ENCODE assay signal across 10 cellular contexts in genomic region chr2:99336780-99337163, GRCh38. TPM values are rescaled to one million over a fixed set of nuclear protein-coding genes. Genes with fewer than 3 reads are reported as not detected.
A peak's percentile ranks its signal among the peaks of the same experiment; 100 is the strongest.
DNase-seq lines count a peak whose midpoint lies in the region; ATAC-seq and TF ChIP-seq lines count a peak whose summit lies in the region.
"Had no signal": no experiment of that assay in that cellular context is flagged by ENCODE, and none has a peak within 500 bp of the region (broad histone marks: within the 10 kb centered on the region; RNA-seq: fewer than 3 reads in every experiment).

No MANE protein-coding gene starts in this region.

- no peak overlapping the region for H3K4me3 Mint-ChIP-seq in activated T-helper 2 cell treated with anti-CD3 and anti-CD28 coated beads, Interferon-gamma antibody, Interleukin-2, Interleukin-4, amounts not matched to agents 10 μg/mL and 5 μg/mL and 100 μg/mL, durations not matched to agents 14 hours and 24 hours and 36 hours (ENCODE audit: low read depth)
- H3K4me3 Mint-ChIP-seq: activated naive CD4-positive, alpha-beta T cell treated with anti-CD3 and anti-CD28 coated beads, Interleukin-2, amount 50 U/mL, for 24 hours had no signal

- H3K27ac ChIP-seq in HEK293 (ENCODE audit: extremely low read depth, low read depth, low read length) (peak overlapping the region; percentile 78), Panc1 (ENCODE audit: low read length) (peak overlapping the region; percentile 94), thymus (ENCODE audit: low read depth) (peak overlapping the region; percentile 96)

- H3K9me3 ChIP-seq in HEK293 (ENCODE audit: control insufficient read depth, insufficient read depth, low read depth, low read length) (no peaks in the 10 kb centered on the region), Panc1 (ENCODE audit: control insufficient read depth, insufficient read depth, low read depth, low read length) (no peaks in the 10 kb centered on the region), iPS-15b (ENCODE audit: control insufficient read depth, insufficient read depth, low read length) (no peaks in the 10 kb centered on the region), thymus (ENCODE audit: control insufficient read depth) (no peaks in the 10 kb centered on the region)

- CTCF ChIA-PET in HEK293 (lab: Yijun Ruan, JAX) = interaction anchor here (0.6 to 2.7 kb wide), 14 partner anchors 13 to 687 kb away, joined by 3 to 11 read pairs (median 4); partner anchors contain the start of gene C2orf15
- CTCF ChIA-PET in Panc1 (lab: Charles Lee) = interaction anchor here (0.6 to 1.7 kb wide), 2 partner anchors 10 to 154 kb away, joined by 3 to 4 read pairs; partner anchors contain the start of gene REV1

- POLR2A ChIA-PET in HEK293 (lab: Yijun Ruan, JAX) (interaction anchor here (0.8 to 4.4 kb wide), 20 partner anchors 11 to 195 kb away, joined by 3 to 33 read pairs (median 7); partner anchors contain the start of genes C2orf15, LIPT1, MITD1 and MRPL30), Panc1 (lab: Charles Lee) (interaction anchor here (0.6 to 0.7 kb wide), 2 partner anchors 10 to 157 kb away, joined by 4 to 5 read pairs; no protein-coding TSS in a partner anchor)

- no peaks in the 10 kb centered on the region for H3K27me3 ChIP-seq in Panc1 (ENCODE audit: control insufficient read depth, insufficient read depth, low read length)
- no peaks in the 10 kb centered on the region for H3K27me3 ChIP-seq in iPS-15b (ENCODE audit: control insufficient read depth, insufficient read depth, low read length)
- H3K27me3 ChIP-seq in thymus (ENCODE audit: control insufficient read depth, insufficient read depth) = no peaks in the 10 kb centered on the region

- peak; percentile 36 for ATAC-seq in Panc1

- no peak overlapping the region for H3K27ac Mint-ChIP-seq in activated T-helper 2 cell treated with anti-CD3 and anti-CD28 coated beads, Interferon-gamma antibody, Interleukin-2, Interleukin-4, amounts not matched to agents 10 μg/mL and 5 μg/mL and 100 μg/mL, durations not matched to agents 14 hours and 24 hours and 36 hours
- H3K27ac Mint-ChIP-seq: activated naive CD4-positive, alpha-beta T cell treated with anti-CD3 and anti-CD28 coated beads, Interleukin-2, amount 50 U/mL, for 24 hours had no signal

- H3K4me1 ChIP-seq in HEK293 (ENCODE audit: control insufficient read depth, insufficient read depth, low read length) (peaks cover 9% of the 10 kb centered on the region), Panc1 (ENCODE audit: control insufficient read depth, insufficient read depth, low read length) (peaks cover 32% of the 10 kb centered on the region; the same call in 1 of the 2 replicates), iPS-15b (ENCODE audit: control insufficient read depth, insufficient read depth, low read length) (peaks cover 2% of the 10 kb centered on the region), thymus (ENCODE audit: control insufficient read depth, insufficient read depth, low read length) (peaks cover 4% of the 10 kb centered on the region)

- intact Hi-C loops in Panc1 (cut with micrococcal nuclease; ENCODE audit: unreplicated experiment) = loop anchor here (5.0 kb wide), 1 partner anchor 154 kb away; the partner anchor contains the start of genes MITD1 and MRPL30
- intact Hi-C loops in activated T-helper 2 cell treated with anti-CD3 and anti-CD28 coated beads, Interferon-gamma antibody, Interleukin-2, Interleukin-4, amounts not matched to agents 10 μg/mL and 5 μg/mL and 100 μg/mL, durations not matched to agents 14 hours and 24 hours and 36 hours (cut with micrococcal nuclease) = loop anchor here (1.0 to 5.0 kb wide), 6 partner anchors 154 to 1226 kb away; partner anchors contain the start of genes C2orf15, LIPT1, MITD1 and MRPL30

- WGBS in thymus = under 1% methylated on average over 13 of the region's 13 CpGs

- peaks cover 16% of the 10 kb centered on the region for H3K36me3 Mint-ChIP-seq in activated T-helper 2 cell treated with anti-CD3 and anti-CD28 coated beads, Interferon-gamma antibody, Interleukin-2, Interleukin-4, amounts not matched to agents 10 μg/mL and 5 μg/mL and 100 μg/mL, durations not matched to agents 14 hours and 24 hours and 36 hours (ENCODE audit: low read depth)

- no TSS peak for BruUV-seq in Panc1 (replicated peaks; lab: Mats Ljungman, UMichigan)

- TF ChIP-seq CTCF in HEK293 (tag by site-specific recombination; IDR thresholded peaks at IDR 0.05) = no peak
- TF ChIP-seq CTCF in Panc1 (IDR thresholded peaks at IDR 0.05) = no peak

- H3K4me1 Mint-ChIP-seq in activated T-helper 2 cell treated with anti-CD3 and anti-CD28 coated beads, Interferon-gamma antibody, Interleukin-2, Interleukin-4, amounts not matched to agents 10 μg/mL and 5 μg/mL and 100 μg/mL, durations not matched to agents 14 hours and 24 hours and 36 hours (ENCODE audit: low read depth) = peaks cover 29% of the 10 kb centered on the region

- H3K4me3 ChIP-seq in HEK293 (ENCODE audit: low read depth, low read length) (peak overlapping the region; percentile 64), Panc1 (ENCODE audit: low read depth in 2 of 2, low read length in 2 of 2) (peak overlapping the region; percentile 69 to 89), iPS-15b (ENCODE audit: low read depth, low read length) (peak overlapping the region; percentile 100), thymus (ENCODE audit: low read length) (peak overlapping the region; percentile 70)

- DNase-seq in NCI-H2107 treated with DMSO at 0.1 percent for 48 hours (lab: John Stamatoyannopoulos, UW; ENCODE audit: unreplicated experiment) (peak; percentile 61), NCI-H2107 (lab: John Stamatoyannopoulos, UW) (no peak), Panc1 (ENCODE audit: low read depth, low spot score) (no peak), retina (no peak)
- DNase-seq in activated T-helper 2 cell treated with anti-CD3 and anti-CD28 coated beads, Interferon-gamma antibody, Interleukin-2, Interleukin-4, amounts not matched to agents 10 μg/mL and 5 μg/mL and 100 μg/mL, durations not matched to agents 14 hours and 24 hours and 36 hours (ENCODE audit: low spot score) = no peak

- H3K36me3 ChIP-seq in HEK293 (ENCODE audit: control insufficient read depth in 2 of 2, insufficient read depth in 1 of 2, low read length in 2 of 2) (peaks cover 12 to 16% of the 10 kb centered on the region in 2 experiments), Panc1 (ENCODE audit: control insufficient read depth, insufficient read depth, low read length) (peaks cover 9% of the 10 kb centered on the region), iPS-15b (ENCODE audit: control insufficient read depth, insufficient read depth, low read length) (peaks cover 12% of the 10 kb centered on the region), thymus (ENCODE audit: control insufficient read depth, insufficient read depth) (peaks cover 4% of the 10 kb centered on the region)

- H3K27me3 Mint-ChIP-seq in activated T-helper 2 cell treated with anti-CD3 and anti-CD28 coated beads, Interferon-gamma antibody, Interleukin-2, Interleukin-4, amounts not matched to agents 10 μg/mL and 5 μg/mL and 100 μg/mL, durations not matched to agents 14 hours and 24 hours and 36 hours (ENCODE audit: low read depth) = no peaks in the 10 kb centered on the region
- H3K27me3 Mint-ChIP-seq: activated naive CD4-positive, alpha-beta T cell treated with anti-CD3 and anti-CD28 coated beads, Interleukin-2, amount 50 U/mL, for 24 hours had no signal

- no peaks in the 10 kb centered on the region for H3K9me3 Mint-ChIP-seq in activated T-helper 2 cell treated with anti-CD3 and anti-CD28 coated beads, Interferon-gamma antibody, Interleukin-2, Interleukin-4, amounts not matched to agents 10 μg/mL and 5 μg/mL and 100 μg/mL, durations not matched to agents 14 hours and 24 hours and 36 hours
- H3K9me3 Mint-ChIP-seq: activated naive CD4-positive, alpha-beta T cell treated with anti-CD3 and anti-CD28 coated beads, Interleukin-2, amount 50 U/mL, for 24 hours had no signal

- H3K9ac ChIP-seq in iPS-15b (ENCODE audit: low read depth, low read length) = peak overlapping the region; percentile 50

- in situ Hi-C loops in Panc1 (cut with HindIII; ENCODE audit: low pct_unique_long_range_greater_than_20kb, low sequenced_read_pairs) = no loop called here

TF ChIP-seq in HEK293, 187 proteins besides CTCF, POLR2A, EP300 and RAD21:
- no peak for TF ChIP-seq ZNF121 (tag by site-specific recombination; IDR thresholded peaks at IDR 0.05)
- TF ChIP-seq ZNF391 (tag by site-specific recombination; IDR thresholded peaks at IDR 0.05; ENCODE audit: borderline replicate concordance, low read depth) = no peak
- TF ChIP-seq ZNF335 (tag by site-specific recombination; conservative IDR thresholded peaks at IDR 0.05) = peak; percentile 15
- 0 out of 2 replicates have a peak, but pooled peaks have one; percentile 14 for TF ChIP-seq ZNF777 (tag by site-specific recombination; IDR thresholded peaks at IDR 0.05; ENCODE audit: borderline replicate concordance)
- 0 out of 2 replicates have a peak, but pooled peaks have one; percentile 4 for TF ChIP-seq ZNF596 (tag by site-specific recombination; IDR thresholded peaks at IDR 0.05)

RNA-seq across cellular contexts. Expression of gene EIF5B, which starts 0.4 kb away (rescaled TPM):
- 49.0 TPM for total RNA-seq in Panc1 (2021; ENCODE audit: unreplicated experiment)
- polyA plus RNA-seq in Panc1 (2012; ENCODE audit: insufficient read length) = 30.8 TPM
- 26.3 TPM for polyA plus RNA-seq in thymus
- total RNA-seq in activated T-helper 2 cell treated with anti-CD3 and anti-CD28 coated beads, Interferon-gamma antibody, Interleukin-2, Interleukin-4, amounts not matched to agents 10 μg/mL and 5 μg/mL and 100 μg/mL, durations not matched to agents 14 hours and 24 hours and 36 hours = 76.3 and 81.0 TPM in 2 replicates

RNA-seq across cellular contexts. Expression of gene TXNDC9, which starts 0.6 kb away (rescaled TPM):
- total RNA-seq in Panc1 (2021; ENCODE audit: unreplicated experiment) = 47.0 TPM
- 21.6 TPM for polyA plus RNA-seq in Panc1 (2012; ENCODE audit: insufficient read length)
- 36.8 TPM for polyA plus RNA-seq in thymus
- 36.2 and 37.0 TPM in 2 replicates for total RNA-seq in activated T-helper 2 cell treated with anti-CD3 and anti-CD28 coated beads, Interferon-gamma antibody, Interleukin-2, Interleukin-4, amounts not matched to agents 10 μg/mL and 5 μg/mL and 100 μg/mL, durations not matched to agents 14 hours and 24 hours and 36 hours

RNA-seq across cellular contexts. Expression of gene LYG1, which starts 35.8 kb away (rescaled TPM):
- total RNA-seq in Panc1 (2021; ENCODE audit: unreplicated experiment) = 0.23 TPM
- polyA plus RNA-seq in Panc1 (2012; ENCODE audit: insufficient read length) = 0.30 TPM
- polyA plus RNA-seq in thymus = 21.5 TPM
- 2.0 and 2.2 TPM in 2 replicates for total RNA-seq in activated T-helper 2 cell treated with anti-CD3 and anti-CD28 coated beads, Interferon-gamma antibody, Interleukin-2, Interleukin-4, amounts not matched to agents 10 μg/mL and 5 μg/mL and 100 μg/mL, durations not matched to agents 14 hours and 24 hours and 36 hours
- total RNA-seq: Daoy had no signal
